ENCODE assay signal across 1 cellular context in the genomic region with DNA sequence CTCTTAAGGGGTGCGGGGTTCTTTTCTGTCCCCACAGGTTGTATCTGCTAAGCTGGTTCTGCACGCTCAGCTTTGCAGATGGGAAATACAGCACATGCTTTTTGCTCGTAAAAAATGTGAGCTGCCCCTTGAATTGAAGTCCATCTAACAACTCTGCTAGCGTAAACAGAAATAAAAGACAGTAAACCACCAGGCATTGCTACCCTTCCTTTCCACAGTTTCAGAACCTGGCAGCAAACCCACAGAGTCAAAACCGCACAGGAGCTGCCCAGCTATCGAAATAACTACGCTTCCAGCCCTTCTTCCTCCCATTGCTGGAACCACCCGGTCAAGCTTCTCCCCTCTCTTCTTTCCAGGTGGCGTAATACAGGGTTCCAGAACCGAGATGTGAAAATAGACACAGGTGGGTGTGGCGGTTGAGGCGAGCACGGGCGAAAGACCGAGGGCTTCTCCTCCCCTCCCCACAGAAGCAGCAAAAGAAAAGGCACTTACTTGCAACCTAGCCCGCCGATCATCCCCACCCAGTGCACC.
A peak's percentile ranks its signal among the peaks of the same experiment; 100 is the strongest.
TF ChIP-seq lines count a peak whose summit lies in the region.

No MANE protein-coding gene starts in this region.

TF ChIP-seq in HepG2, 621 proteins besides CTCF, POLR2A, EP300 and RAD21 (continued from another document):
- TF ChIP-seq HINFP (CRISPR knock-in tag; IDR thresholded peaks at IDR 0.05; ENCODE audit: low read depth) (no peak), ZNF883 (CRISPR knock-in tag; IDR thresholded peaks at IDR 0.05; ENCODE audit: not compliant biosample characterization) (no peak), ZNF550 (CRISPR knock-in tag; IDR thresholded peaks at IDR 0.05; ENCODE audit: borderline replicate concordance) (0 out of 2 replicates have a peak, but pooled peaks have one; percentile 84), ZNF724P (CRISPR knock-in tag; IDR thresholded peaks at IDR 0.05; ENCODE audit: borderline replicate concordance) (peak; percentile 66; the same call in 1 of the 2 replicates), ZNF775 (CRISPR knock-in tag; IDR thresholded peaks at IDR 0.05; ENCODE audit: borderline replicate concordance) (no peak), ZBTB1 (CRISPR knock-in tag; IDR thresholded peaks at IDR 0.05; ENCODE audit: borderline replicate concordance) (no peak), HCFC1 (IDR thresholded peaks at IDR 0.05; ENCODE audit: low read depth, low read length) (no peak), SMAD1 (CRISPR knock-in tag; IDR thresholded peaks at IDR 0.05; ENCODE audit: borderline replicate concordance, low read depth) (no peak; the same call in 1 of the 2 replicates), CCDC6 (CRISPR knock-in tag; IDR thresholded peaks at IDR 0.05) (peak; percentile 69), ZNF333 (CRISPR knock-in tag; IDR thresholded peaks at IDR 0.05; ENCODE audit: borderline replicate concordance) (peak; percentile 1; the same call in 1 of the 2 replicates), ZNF605 (CRISPR knock-in tag; IDR thresholded peaks at IDR 0.05) (peak; percentile 91), ZNF879 (CRISPR knock-in tag; IDR thresholded peaks at IDR 0.05) (peak; percentile 78; the same call in 1 of the 2 replicates), ZNF614 (CRISPR knock-in tag; IDR thresholded peaks at IDR 0.05; ENCODE audit: borderline replicate concordance) (0 out of 2 replicates have a peak, but pooled peaks have one; percentile 3), ZFP37 (CRISPR knock-in tag; IDR thresholded peaks at IDR 0.05; ENCODE audit: borderline replicate concordance) (0 out of 2 replicates have a peak, but pooled peaks have one; percentile 34), ZHX1 (CRISPR knock-in tag; IDR thresholded peaks at IDR 0.05; ENCODE audit: low read depth) (no peak), MYNN (CRISPR knock-in tag; IDR thresholded peaks at IDR 0.05; ENCODE audit: low read depth) (0 out of 2 replicates have a peak, but pooled peaks have one; percentile 23), ZFP36L1 (CRISPR knock-in tag; IDR thresholded peaks at IDR 0.05) (no peak; the same call in 1 of the 2 replicates), SNAI1 (CRISPR knock-in tag; IDR thresholded peaks at IDR 0.05; ENCODE audit: borderline replicate concordance) (0 out of 2 replicates have a peak, but pooled peaks have one; percentile 96), GZF1 (CRISPR knock-in tag; IDR thresholded peaks at IDR 0.05) (peak; percentile 15; the same call in 1 of the 2 replicates), ZNF891 (CRISPR knock-in tag; IDR thresholded peaks at IDR 0.05) (no peak), RBFOX2 (IDR thresholded peaks at IDR 0.05; ENCODE audit: low read depth, low read length) (no peak), ZMYM4 (CRISPR knock-in tag; IDR thresholded peaks at IDR 0.05) (no peak), ZNF7 (CRISPR knock-in tag; IDR thresholded peaks at IDR 0.05) (0 out of 2 replicates have a peak, but pooled peaks have one; percentile 11), ISX (CRISPR knock-in tag; conservative IDR thresholded peaks at IDR 0.05) (0 out of 2 replicates have a peak, but pooled peaks have one; percentile 7), ZNF225 (CRISPR knock-in tag; IDR thresholded peaks at IDR 0.05) (no peak), DBP (CRISPR knock-in tag; IDR thresholded peaks at IDR 0.05; ENCODE audit: not compliant biosample characterization) (no peak), ZNF589 (CRISPR knock-in tag; conservative IDR thresholded peaks at IDR 0.05) (peak; percentile 16; the same call in 1 of the 2 replicates), UBTF (CRISPR knock-in tag; IDR thresholded peaks at IDR 0.05) (no peak), SNAPC2 (CRISPR knock-in tag; IDR thresholded peaks at IDR 0.05) (no peak), ZNF772 (CRISPR knock-in tag; IDR thresholded peaks at IDR 0.05) (0 out of 2 replicates have a peak, but pooled peaks have one; percentile 25), HNF4G (IDR thresholded peaks at IDR 0.05; ENCODE audit: borderline replicate concordance, low read depth, low read length) (no peak), HNF4G (CRISPR knock-in tag; IDR thresholded peaks at IDR 0.05; ENCODE audit: borderline replicate concordance, low read depth) (no peak), NR2F2 (IDR thresholded peaks at IDR 0.05; ENCODE audit: borderline replicate concordance, low read depth) (0 out of 2 replicates have a peak, but pooled peaks have one; percentile 12), ZNF296 (CRISPR knock-in tag; conservative IDR thresholded peaks at IDR 0.05) (no peak), NCOA1 (CRISPR knock-in tag; IDR thresholded peaks at IDR 0.05) (0 out of 2 replicates have a peak, but pooled peaks have one; percentile 54), MTF1 (CRISPR knock-in tag; IDR thresholded peaks at IDR 0.05) (no peak), ZBED4 (CRISPR knock-in tag; IDR thresholded peaks at IDR 0.05; ENCODE audit: borderline replicate concordance) (0 out of 2 replicates have a peak, but pooled peaks have one; percentile 23)
- TF ChIP-seq, protein P1, sequence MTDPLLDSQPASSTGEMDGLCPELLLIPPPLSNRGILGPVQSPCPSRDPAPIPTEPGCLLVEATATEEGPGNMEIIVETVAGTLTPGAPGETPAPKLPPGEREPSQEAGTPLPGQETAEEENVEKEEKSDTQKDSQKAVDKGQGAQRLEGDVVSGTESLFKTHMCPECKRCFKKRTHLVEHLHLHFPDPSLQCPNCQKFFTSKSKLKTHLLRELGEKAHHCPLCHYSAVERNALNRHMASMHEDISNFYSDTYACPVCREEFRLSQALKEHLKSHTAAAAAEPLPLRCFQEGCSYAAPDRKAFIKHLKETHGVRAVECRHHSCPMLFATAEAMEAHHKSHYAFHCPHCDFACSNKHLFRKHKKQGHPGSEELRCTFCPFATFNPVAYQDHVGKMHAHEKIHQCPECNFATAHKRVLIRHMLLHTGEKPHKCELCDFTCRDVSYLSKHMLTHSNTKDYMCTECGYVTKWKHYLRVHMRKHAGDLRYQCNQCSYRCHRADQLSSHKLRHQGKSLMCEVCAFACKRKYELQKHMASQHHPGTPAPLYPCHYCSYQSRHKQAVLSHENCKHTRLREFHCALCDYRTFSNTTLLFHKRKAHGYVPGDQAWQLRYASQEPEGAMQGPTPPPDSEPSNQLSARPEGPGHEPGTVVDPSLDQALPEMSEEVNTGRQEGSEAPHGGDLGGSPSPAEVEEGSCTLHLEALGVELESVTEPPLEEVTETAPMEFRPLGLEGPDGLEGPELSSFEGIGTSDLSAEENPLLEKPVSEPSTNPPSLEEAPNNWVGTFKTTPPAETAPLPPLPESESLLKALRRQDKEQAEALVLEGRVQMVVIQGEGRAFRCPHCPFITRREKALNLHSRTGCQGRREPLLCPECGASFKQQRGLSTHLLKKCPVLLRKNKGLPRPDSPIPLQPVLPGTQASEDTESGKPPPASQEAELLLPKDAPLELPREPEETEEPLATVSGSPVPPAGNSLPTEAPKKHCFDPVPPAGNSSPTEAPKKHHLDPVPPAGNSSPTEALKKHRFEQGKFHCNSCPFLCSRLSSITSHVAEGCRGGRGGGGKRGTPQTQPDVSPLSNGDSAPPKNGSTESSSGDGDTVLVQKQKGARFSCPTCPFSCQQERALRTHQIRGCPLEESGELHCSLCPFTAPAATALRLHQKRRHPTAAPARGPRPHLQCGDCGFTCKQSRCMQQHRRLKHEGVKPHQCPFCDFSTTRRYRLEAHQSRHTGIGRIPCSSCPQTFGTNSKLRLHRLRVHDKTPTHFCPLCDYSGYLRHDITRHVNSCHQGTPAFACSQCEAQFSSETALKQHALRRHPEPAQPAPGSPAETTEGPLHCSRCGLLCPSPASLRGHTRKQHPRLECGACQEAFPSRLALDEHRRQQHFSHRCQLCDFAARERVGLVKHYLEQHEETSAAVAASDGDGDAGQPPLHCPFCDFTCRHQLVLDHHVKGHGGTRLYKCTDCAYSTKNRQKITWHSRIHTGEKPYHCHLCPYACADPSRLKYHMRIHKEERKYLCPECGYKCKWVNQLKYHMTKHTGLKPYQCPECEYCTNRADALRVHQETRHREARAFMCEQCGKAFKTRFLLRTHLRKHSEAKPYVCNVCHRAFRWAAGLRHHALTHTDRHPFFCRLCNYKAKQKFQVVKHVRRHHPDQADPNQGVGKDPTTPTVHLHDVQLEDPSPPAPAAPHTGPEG (CRISPR knock-in tag; IDR thresholded peaks at IDR 0.05) = peak; percentile 61; the same call in 1 of the 2 replicates
- TF ChIP-seq, protein P2, sequence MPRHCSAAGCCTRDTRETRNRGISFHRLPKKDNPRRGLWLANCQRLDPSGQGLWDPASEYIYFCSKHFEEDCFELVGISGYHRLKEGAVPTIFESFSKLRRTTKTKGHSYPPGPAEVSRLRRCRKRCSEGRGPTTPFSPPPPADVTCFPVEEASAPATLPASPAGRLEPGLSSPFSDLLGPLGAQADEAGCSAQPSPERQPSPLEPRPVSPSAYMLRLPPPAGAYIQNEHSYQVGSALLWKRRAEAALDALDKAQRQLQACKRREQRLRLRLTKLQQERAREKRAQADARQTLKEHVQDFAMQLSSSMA (CRISPR knock-in tag; IDR thresholded peaks at IDR 0.05) = peak; percentile 85; the same call in 1 of the 2 replicates
